1 cellular context compared by ENCODE assay signal in genomic region chr17:72345536-72345935, GRCh38.
TF ChIP-seq lines count a peak whose summit lies in the region.

No MANE protein-coding gene starts in this region.

TF ChIP-seq in GM23338, 12 proteins besides CTCF, POLR2A, EP300 and RAD21 (continued from another document):
- no peak for TF ChIP-seq ZNF462 (CRISPR knock-in tag; IDR thresholded peaks at IDR 0.05)
- no peak for TF ChIP-seq CREB1 (CRISPR knock-in tag; IDR thresholded peaks at IDR 0.05; ENCODE audit: low read depth)
- TF ChIP-seq EZH2 (IDR thresholded peaks at IDR 0.05; ENCODE audit: low read depth, unreplicated experiment): no peak
- no peak for TF ChIP-seq JUNB (IDR thresholded peaks at IDR 0.05; ENCODE audit: unreplicated experiment)
TF ChIP-seq in GM23338: peak in this region for 0.
